In genomic region chr18:49813321-49814146, GRCh38 we compare ENCODE assay signal across 1 cellular context.
TF ChIP-seq lines count a peak whose summit lies in the region.

TSS of gene ACAA2 (minus strand) at chr18:49813533. CDS start at chr18:49813484, 49 bp downstream.

TF ChIP-seq in HepG2, 621 proteins besides CTCF, POLR2A, EP300 and RAD21 (continued from another document and continues in another):
- TF ChIP-seq, protein P1, sequence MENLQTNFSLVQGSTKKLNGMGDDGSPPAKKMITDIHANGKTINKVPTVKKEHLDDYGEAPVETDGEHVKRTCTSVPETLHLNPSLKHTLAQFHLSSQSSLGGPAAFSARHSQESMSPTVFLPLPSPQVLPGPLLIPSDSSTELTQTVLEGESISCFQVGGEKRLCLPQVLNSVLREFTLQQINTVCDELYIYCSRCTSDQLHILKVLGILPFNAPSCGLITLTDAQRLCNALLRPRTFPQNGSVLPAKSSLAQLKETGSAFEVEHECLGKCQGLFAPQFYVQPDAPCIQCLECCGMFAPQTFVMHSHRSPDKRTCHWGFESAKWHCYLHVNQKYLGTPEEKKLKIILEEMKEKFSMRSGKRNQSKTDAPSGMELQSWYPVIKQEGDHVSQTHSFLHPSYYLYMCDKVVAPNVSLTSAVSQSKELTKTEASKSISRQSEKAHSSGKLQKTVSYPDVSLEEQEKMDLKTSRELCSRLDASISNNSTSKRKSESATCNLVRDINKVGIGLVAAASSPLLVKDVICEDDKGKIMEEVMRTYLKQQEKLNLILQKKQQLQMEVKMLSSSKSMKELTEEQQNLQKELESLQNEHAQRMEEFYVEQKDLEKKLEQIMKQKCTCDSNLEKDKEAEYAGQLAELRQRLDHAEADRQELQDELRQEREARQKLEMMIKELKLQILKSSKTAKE (CRISPR knock-in tag; IDR thresholded peaks at IDR 0.05; ENCODE audit: borderline replicate concordance), result peak; percentile 10; the same call in 1 of the 2 replicates
- TF ChIP-seq ZNF343 (CRISPR knock-in tag; IDR thresholded peaks at IDR 0.05), result no peak
- TF ChIP-seq ZNF841 (CRISPR knock-in tag; IDR thresholded peaks at IDR 0.05; ENCODE audit: borderline replicate concordance), result no peak
- no peak for TF ChIP-seq HDAC6 (IDR thresholded peaks at IDR 0.05; ENCODE audit: low read depth, low read length)
- TF ChIP-seq ZBTB8A (CRISPR knock-in tag; IDR thresholded peaks at IDR 0.05; ENCODE audit: borderline replicate concordance, low read depth), result 0 out of 2 replicates have a peak, but pooled peaks have one; percentile 44
- TF ChIP-seq, protein P2, sequence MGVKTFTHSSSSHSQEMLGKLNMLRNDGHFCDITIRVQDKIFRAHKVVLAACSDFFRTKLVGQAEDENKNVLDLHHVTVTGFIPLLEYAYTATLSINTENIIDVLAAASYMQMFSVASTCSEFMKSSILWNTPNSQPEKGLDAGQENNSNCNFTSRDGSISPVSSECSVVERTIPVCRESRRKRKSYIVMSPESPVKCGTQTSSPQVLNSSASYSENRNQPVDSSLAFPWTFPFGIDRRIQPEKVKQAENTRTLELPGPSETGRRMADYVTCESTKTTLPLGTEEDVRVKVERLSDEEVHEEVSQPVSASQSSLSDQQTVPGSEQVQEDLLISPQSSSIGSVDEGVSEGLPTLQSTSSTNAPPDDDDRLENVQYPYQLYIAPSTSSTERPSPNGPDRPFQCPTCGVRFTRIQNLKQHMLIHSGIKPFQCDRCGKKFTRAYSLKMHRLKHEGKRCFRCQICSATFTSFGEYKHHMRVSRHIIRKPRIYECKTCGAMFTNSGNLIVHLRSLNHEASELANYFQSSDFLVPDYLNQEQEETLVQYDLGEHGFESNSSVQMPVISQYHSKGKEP (CRISPR knock-in tag; IDR thresholded peaks at IDR 0.05), result no peak
- TF ChIP-seq FOSL2 (CRISPR knock-in tag; IDR thresholded peaks at IDR 0.05), result 0 out of 2 replicates have a peak, but pooled peaks have one; percentile 22
- TF ChIP-seq, protein P3, sequence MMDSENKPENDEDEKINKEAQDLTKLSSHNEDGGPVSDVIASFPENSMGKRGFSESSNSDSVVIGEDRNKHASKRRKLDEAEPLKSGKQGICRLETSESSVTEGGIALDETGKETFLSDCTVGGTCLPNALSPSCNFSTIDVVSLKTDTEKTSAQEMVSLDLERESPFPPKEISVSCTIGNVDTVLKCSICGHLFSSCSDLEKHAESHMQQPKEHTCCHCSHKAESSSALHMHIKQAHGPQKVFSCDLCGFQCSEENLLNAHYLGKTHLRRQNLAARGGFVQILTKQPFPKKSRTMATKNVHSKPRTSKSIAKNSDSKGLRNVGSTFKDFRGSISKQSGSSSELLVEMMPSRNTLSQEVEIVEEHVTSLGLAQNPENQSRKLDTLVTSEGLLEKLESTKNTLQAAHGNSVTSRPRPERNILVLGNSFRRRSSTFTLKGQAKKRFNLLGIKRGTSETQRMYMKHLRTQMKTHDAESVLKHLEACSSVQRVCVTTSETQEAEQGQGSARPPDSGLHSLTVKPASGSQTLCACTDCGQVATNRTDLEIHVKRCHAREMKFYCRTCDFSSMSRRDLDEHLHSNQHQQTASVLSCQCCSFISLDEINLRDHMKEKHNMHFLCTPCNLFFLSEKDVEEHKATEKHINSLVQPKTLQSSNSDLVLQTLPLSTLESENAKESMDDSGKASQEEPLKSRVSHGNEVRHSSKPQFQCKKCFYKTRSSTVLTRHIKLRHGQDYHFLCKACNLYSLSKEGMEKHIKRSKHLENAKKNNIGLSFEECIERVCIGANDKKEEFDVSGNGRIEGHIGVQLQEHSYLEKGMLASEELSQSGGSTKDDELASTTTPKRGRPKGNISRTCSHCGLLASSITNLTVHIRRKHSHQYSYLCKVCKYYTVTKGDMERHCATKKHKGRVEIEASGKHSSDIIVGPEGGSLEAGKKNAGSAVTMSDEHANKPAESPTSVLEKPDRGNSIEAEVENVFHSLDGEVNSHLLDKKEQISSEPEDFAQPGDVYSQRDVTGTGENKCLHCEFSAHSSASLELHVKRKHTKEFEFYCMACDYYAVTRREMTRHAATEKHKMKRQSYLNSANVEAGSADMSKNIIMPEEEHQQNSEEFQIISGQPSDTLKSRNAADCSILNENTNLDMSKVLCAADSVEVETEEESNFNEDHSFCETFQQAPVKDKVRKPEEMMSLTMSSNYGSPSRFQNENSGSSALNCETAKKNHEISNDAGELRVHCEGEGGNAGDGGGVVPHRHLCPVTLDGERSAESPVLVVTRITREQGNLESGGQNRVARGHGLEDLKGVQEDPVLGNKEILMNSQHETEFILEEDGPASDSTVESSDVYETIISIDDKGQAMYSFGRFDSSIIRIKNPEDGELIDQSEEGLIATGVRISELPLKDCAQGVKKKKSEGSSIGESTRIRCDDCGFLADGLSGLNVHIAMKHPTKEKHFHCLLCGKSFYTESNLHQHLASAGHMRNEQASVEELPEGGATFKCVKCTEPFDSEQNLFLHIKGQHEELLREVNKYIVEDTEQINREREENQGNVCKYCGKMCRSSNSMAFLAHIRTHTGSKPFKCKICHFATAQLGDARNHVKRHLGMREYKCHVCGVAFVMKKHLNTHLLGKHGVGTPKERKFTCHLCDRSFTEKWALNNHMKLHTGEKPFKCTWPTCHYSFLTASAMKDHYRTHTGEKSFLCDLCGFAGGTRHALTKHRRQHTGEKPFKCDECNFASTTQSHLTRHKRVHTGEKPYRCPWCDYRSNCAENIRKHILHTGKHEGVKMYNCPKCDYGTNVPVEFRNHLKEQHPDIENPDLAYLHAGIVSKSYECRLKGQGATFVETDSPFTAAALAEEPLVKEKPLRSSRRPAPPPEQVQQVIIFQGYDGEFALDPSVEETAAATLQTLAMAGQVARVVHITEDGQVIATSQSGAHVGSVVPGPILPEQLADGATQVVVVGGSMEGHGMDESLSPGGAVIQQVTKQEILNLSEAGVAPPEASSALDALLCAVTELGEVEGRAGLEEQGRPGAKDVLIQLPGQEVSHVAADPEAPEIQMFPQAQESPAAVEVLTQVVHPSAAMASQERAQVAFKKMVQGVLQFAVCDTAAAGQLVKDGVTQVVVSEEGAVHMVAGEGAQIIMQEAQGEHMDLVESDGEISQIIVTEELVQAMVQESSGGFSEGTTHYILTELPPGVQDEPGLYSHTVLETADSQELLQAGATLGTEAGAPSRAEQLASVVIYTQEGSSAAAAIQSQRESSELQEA (CRISPR knock-in tag; IDR thresholded peaks at IDR 0.05; ENCODE audit: not compliant biosample characterization), result peak; percentile 74
- no peak for TF ChIP-seq SCMH1 (CRISPR knock-in tag; IDR thresholded peaks at IDR 0.05; ENCODE audit: borderline replicate concordance)
- TF ChIP-seq HMGXB4 (CRISPR knock-in tag; IDR thresholded peaks at IDR 0.05; ENCODE audit: borderline replicate concordance in 1 of 2, low read depth in 1 of 2), result peak in 1 of 2 experiments; percentile 73; a peak in 2 of 4 replicates
- peak; percentile 58; the same call in 1 of the 2 replicates for TF ChIP-seq KDM5A (IDR thresholded peaks at IDR 0.05; ENCODE audit: borderline replicate concordance, low read length)
- no peak; the same call in 1 of the 2 replicates for TF ChIP-seq ZNF878 (CRISPR knock-in tag; IDR thresholded peaks at IDR 0.05)
- no peak for TF ChIP-seq ZBTB1 (CRISPR knock-in tag; IDR thresholded peaks at IDR 0.05; ENCODE audit: borderline replicate concordance)
- no peak for TF ChIP-seq SIX4 (CRISPR knock-in tag; IDR thresholded peaks at IDR 0.05)
- no peak for TF ChIP-seq ZMAT5 (CRISPR knock-in tag; IDR thresholded peaks at IDR 0.05; ENCODE audit: borderline replicate concordance, low read depth)
- TF ChIP-seq RFX3 (CRISPR knock-in tag; IDR thresholded peaks at IDR 0.05), result no peak
- 0 out of 2 replicates have a peak, but pooled peaks have one; percentile 52 for TF ChIP-seq HOXA9 (CRISPR knock-in tag; IDR thresholded peaks at IDR 0.05; ENCODE audit: borderline replicate concordance)
- TF ChIP-seq ZNF788 (CRISPR knock-in tag; IDR thresholded peaks at IDR 0.05; ENCODE audit: borderline replicate concordance), result peak; percentile 59
- no peak for TF ChIP-seq PHB2 (IDR thresholded peaks at IDR 0.05; ENCODE audit: partially characterized antibody)
- TF ChIP-seq, protein P4, sequence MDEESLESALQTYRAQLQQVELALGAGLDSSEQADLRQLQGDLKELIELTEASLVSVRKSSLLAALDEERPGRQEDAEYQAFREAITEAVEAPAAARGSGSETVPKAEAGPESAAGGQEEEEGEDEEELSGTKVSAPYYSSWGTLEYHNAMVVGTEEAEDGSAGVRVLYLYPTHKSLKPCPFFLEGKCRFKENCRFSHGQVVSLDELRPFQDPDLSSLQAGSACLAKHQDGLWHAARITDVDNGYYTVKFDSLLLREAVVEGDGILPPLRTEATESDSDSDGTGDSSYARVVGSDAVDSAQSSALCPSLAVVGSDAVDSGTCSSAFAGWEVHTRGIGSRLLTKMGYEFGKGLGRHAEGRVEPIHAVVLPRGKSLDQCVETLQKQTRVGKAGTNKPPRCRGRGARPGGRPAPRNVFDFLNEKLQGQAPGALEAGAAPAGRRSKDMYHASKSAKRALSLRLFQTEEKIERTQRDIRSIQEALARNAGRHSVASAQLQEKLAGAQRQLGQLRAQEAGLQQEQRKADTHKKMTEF (CRISPR knock-in tag; IDR thresholded peaks at IDR 0.05), result peak; percentile 84
- no peak for TF ChIP-seq ZNF124 (CRISPR knock-in tag; IDR thresholded peaks at IDR 0.05)
- peak; percentile 61 for TF ChIP-seq MYC (CRISPR knock-in tag; IDR thresholded peaks at IDR 0.05; ENCODE audit: borderline replicate concordance)
- TF ChIP-seq ZNF460 (CRISPR knock-in tag; IDR thresholded peaks at IDR 0.05; ENCODE audit: borderline replicate concordance), result no peak
- peak; percentile 80 for TF ChIP-seq ZNF317 (CRISPR knock-in tag; IDR thresholded peaks at IDR 0.05)
- TF ChIP-seq ZNF484 (CRISPR knock-in tag; IDR thresholded peaks at IDR 0.05; ENCODE audit: borderline replicate concordance, low read depth), result 0 out of 2 replicates have a peak, but pooled peaks have one; percentile 69
- TF ChIP-seq SRY (CRISPR knock-in tag; IDR thresholded peaks at IDR 0.05), result no peak
- TF ChIP-seq TP53 (CRISPR knock-in tag; conservative IDR thresholded peaks at IDR 0.05), result peak; percentile 68
- TF ChIP-seq HDAC1 (CRISPR knock-in tag; IDR thresholded peaks at IDR 0.05), result peak; percentile 62
- no peak for TF ChIP-seq ZNF749 (CRISPR knock-in tag; IDR thresholded peaks at IDR 0.05; ENCODE audit: borderline replicate concordance)
- peak; percentile 16; the same call in 1 of the 2 replicates for TF ChIP-seq ELF1 (CRISPR knock-in tag; IDR thresholded peaks at IDR 0.05)
- TF ChIP-seq KLF15 (CRISPR knock-in tag; IDR thresholded peaks at IDR 0.05; ENCODE audit: borderline replicate concordance), result 0 out of 2 replicates have a peak, but pooled peaks have one; percentile 67
- TF ChIP-seq, protein P5, sequence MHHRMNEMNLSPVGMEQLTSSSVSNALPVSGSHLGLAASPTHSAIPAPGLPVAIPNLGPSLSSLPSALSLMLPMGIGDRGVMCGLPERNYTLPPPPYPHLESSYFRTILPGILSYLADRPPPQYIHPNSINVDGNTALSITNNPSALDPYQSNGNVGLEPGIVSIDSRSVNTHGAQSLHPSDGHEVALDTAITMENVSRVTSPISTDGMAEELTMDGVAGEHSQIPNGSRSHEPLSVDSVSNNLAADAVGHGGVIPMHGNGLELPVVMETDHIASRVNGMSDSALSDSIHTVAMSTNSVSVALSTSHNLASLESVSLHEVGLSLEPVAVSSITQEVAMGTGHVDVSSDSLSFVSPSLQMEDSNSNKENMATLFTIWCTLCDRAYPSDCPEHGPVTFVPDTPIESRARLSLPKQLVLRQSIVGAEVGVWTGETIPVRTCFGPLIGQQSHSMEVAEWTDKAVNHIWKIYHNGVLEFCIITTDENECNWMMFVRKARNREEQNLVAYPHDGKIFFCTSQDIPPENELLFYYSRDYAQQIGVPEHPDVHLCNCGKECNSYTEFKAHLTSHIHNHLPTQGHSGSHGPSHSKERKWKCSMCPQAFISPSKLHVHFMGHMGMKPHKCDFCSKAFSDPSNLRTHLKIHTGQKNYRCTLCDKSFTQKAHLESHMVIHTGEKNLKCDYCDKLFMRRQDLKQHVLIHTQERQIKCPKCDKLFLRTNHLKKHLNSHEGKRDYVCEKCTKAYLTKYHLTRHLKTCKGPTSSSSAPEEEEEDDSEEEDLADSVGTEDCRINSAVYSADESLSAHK (CRISPR knock-in tag; IDR thresholded peaks at IDR 0.05; ENCODE audit: borderline replicate concordance), result no peak
- TF ChIP-seq DBP (CRISPR knock-in tag; IDR thresholded peaks at IDR 0.05; ENCODE audit: not compliant biosample characterization), result no peak
- TF ChIP-seq CBX2 (IDR thresholded peaks at IDR 0.05; ENCODE audit: low read depth, low read length), result no peak
- no peak for TF ChIP-seq CBX2 (CRISPR knock-in tag; IDR thresholded peaks at IDR 0.05; ENCODE audit: low read depth)
- no peak for TF ChIP-seq ZNF720 (CRISPR knock-in tag; IDR thresholded peaks at IDR 0.05)
- no peak for TF ChIP-seq ZXDC (CRISPR knock-in tag; IDR thresholded peaks at IDR 0.05)
